In the genomic region with DNA sequence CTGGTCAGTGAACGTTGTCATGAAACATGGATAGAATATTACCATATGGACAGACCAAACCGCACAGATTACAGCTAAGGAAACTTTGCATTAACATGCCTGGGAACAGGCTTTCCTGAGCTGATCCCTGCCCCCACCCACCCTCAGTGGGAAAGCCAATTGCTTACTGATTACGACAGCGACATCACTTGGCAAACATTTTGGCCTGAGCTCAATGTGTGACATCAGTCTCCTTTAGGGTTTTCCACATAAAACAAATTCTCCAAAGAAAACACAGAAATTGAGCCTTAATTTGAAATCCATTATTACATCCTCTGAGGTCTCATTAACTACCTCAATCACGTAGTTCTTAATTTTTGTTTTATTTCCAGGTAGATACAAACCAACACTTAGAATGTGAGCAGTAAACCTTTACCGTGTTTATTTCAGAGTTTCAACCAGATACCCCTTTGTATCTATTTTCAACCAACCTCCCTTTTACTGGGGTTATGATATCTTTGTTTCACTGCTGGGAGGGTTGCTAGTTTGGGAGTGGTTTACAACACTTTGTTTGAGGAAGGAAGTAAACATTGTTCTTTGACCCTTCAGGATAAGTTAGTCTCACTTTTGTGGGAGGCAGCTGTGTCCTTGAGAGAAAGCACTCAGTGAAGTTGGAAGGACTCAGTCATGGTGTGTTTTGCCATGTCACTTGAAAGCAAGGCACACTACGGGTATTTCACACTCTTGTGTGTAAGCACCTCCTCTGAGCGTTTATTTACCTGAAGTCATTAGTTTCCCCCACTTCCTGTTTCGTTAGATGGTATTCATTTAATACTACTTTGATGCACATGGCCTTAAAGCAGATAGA, we compare ENCODE assay signal across 1 cellular context.
TF ChIP-seq lines count a peak whose summit lies in the region.

No MANE protein-coding gene starts in this region.

TF ChIP-seq in HepG2, 621 proteins besides CTCF, POLR2A, EP300 and RAD21 (continued from another document and continues in another):
- TF ChIP-seq ARNT2 (CRISPR knock-in tag; IDR thresholded peaks at IDR 0.05; ENCODE audit: low read depth) (no peak), SP1 (IDR thresholded peaks at IDR 0.05) (no peak), SP1 (CRISPR knock-in tag; IDR thresholded peaks at IDR 0.05) (0 out of 2 replicates have a peak, but pooled peaks have one; percentile 6), TSC22D2 (CRISPR knock-in tag; IDR thresholded peaks at IDR 0.05; ENCODE audit: borderline replicate concordance) (no peak), ZNF709 (CRISPR knock-in tag; IDR thresholded peaks at IDR 0.05) (peak; percentile 63; the same call in 1 of the 2 replicates), RORA (CRISPR knock-in tag; IDR thresholded peaks at IDR 0.05) (0 out of 2 replicates have a peak, but pooled peaks have one; percentile 73), TBP (CRISPR knock-in tag; IDR thresholded peaks at IDR 0.05) (no peak), CHD2 (IDR thresholded peaks at IDR 0.05; ENCODE audit: low read depth, low read length) (no peak; the same call in 1 of the 2 replicates), ZNF143 (CRISPR knock-in tag; IDR thresholded peaks at IDR 0.05) (no peak), ZNF354B (CRISPR knock-in tag; IDR thresholded peaks at IDR 0.05) (no peak), ZFP36L2 (CRISPR knock-in tag; IDR thresholded peaks at IDR 0.05) (no peak), FOXK2 (IDR thresholded peaks at IDR 0.05) (peak; percentile 69; the same call in 1 of the 2 replicates), ZNF713 (CRISPR knock-in tag; IDR thresholded peaks at IDR 0.05) (no peak), ZNF616 (CRISPR knock-in tag; IDR thresholded peaks at IDR 0.05; ENCODE audit: low read depth) (no peak), MAFG (CRISPR knock-in tag; IDR thresholded peaks at IDR 0.05) (peak; percentile 90), ZNF451 (CRISPR knock-in tag; IDR thresholded peaks at IDR 0.05) (no peak), FOXK1 (CRISPR knock-in tag; IDR thresholded peaks at IDR 0.05; ENCODE audit: borderline replicate concordance, low read depth) (peak; percentile 69; the same call in 1 of the 2 replicates), TCF12 (IDR thresholded peaks at IDR 0.05) (no peak), TCF12 (CRISPR knock-in tag; IDR thresholded peaks at IDR 0.05) (no peak), ZNF773 (CRISPR knock-in tag; IDR thresholded peaks at IDR 0.05; ENCODE audit: borderline replicate concordance) (no peak), FOSL2 (CRISPR knock-in tag; IDR thresholded peaks at IDR 0.05) (peak; percentile 82), EZH2 (conservative IDR thresholded peaks at IDR 0.05; ENCODE audit: low read depth, low read length) (no peak), ZNF572 (CRISPR knock-in tag; IDR thresholded peaks at IDR 0.05) (no peak), TAF1 (CRISPR knock-in tag; IDR thresholded peaks at IDR 0.05) (no peak; the same call in 1 of the 2 replicates), ZFP36 (IDR thresholded peaks at IDR 0.05; ENCODE audit: borderline replicate concordance, low read depth, low read length, partially characterized antibody) (no peak), DPF2 (CRISPR knock-in tag; IDR thresholded peaks at IDR 0.05; ENCODE audit: borderline replicate concordance, low read depth) (peak; percentile 85)
- TF ChIP-seq, protein P1, sequence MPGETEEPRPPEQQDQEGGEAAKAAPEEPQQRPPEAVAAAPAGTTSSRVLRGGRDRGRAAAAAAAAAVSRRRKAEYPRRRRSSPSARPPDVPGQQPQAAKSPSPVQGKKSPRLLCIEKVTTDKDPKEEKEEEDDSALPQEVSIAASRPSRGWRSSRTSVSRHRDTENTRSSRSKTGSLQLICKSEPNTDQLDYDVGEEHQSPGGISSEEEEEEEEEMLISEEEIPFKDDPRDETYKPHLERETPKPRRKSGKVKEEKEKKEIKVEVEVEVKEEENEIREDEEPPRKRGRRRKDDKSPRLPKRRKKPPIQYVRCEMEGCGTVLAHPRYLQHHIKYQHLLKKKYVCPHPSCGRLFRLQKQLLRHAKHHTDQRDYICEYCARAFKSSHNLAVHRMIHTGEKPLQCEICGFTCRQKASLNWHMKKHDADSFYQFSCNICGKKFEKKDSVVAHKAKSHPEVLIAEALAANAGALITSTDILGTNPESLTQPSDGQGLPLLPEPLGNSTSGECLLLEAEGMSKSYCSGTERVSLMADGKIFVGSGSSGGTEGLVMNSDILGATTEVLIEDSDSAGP (CRISPR knock-in tag; IDR thresholded peaks at IDR 0.05; ENCODE audit: borderline replicate concordance) = peak; percentile 37; the same call in 1 of the 2 replicates
- TF ChIP-seq, protein P2, sequence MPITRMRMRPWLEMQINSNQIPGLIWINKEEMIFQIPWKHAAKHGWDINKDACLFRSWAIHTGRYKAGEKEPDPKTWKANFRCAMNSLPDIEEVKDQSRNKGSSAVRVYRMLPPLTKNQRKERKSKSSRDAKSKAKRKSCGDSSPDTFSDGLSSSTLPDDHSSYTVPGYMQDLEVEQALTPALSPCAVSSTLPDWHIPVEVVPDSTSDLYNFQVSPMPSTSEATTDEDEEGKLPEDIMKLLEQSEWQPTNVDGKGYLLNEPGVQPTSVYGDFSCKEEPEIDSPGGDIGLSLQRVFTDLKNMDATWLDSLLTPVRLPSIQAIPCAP (CRISPR knock-in tag; IDR thresholded peaks at IDR 0.05; ENCODE audit: low read depth) = no peak
- TF ChIP-seq, protein P3, sequence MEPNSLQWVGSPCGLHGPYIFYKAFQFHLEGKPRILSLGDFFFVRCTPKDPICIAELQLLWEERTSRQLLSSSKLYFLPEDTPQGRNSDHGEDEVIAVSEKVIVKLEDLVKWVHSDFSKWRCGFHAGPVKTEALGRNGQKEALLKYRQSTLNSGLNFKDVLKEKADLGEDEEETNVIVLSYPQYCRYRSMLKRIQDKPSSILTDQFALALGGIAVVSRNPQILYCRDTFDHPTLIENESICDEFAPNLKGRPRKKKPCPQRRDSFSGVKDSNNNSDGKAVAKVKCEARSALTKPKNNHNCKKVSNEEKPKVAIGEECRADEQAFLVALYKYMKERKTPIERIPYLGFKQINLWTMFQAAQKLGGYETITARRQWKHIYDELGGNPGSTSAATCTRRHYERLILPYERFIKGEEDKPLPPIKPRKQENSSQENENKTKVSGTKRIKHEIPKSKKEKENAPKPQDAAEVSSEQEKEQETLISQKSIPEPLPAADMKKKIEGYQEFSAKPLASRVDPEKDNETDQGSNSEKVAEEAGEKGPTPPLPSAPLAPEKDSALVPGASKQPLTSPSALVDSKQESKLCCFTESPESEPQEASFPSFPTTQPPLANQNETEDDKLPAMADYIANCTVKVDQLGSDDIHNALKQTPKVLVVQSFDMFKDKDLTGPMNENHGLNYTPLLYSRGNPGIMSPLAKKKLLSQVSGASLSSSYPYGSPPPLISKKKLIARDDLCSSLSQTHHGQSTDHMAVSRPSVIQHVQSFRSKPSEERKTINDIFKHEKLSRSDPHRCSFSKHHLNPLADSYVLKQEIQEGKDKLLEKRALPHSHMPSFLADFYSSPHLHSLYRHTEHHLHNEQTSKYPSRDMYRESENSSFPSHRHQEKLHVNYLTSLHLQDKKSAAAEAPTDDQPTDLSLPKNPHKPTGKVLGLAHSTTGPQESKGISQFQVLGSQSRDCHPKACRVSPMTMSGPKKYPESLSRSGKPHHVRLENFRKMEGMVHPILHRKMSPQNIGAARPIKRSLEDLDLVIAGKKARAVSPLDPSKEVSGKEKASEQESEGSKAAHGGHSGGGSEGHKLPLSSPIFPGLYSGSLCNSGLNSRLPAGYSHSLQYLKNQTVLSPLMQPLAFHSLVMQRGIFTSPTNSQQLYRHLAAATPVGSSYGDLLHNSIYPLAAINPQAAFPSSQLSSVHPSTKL (CRISPR knock-in tag; IDR thresholded peaks at IDR 0.05) = peak; percentile 95
- TF ChIP-seq, protein P4, sequence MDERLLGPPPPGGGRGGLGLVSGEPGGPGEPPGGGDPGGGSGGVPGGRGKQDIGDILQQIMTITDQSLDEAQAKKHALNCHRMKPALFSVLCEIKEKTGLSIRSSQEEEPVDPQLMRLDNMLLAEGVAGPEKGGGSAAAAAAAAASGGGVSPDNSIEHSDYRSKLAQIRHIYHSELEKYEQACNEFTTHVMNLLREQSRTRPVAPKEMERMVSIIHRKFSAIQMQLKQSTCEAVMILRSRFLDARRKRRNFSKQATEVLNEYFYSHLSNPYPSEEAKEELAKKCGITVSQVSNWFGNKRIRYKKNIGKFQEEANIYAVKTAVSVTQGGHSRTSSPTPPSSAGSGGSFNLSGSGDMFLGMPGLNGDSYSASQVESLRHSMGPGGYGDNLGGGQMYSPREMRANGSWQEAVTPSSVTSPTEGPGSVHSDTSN (CRISPR knock-in tag; IDR thresholded peaks at IDR 0.05) = peak; percentile 20; the same call in 1 of the 2 replicates
- TF ChIP-seq, protein P5, sequence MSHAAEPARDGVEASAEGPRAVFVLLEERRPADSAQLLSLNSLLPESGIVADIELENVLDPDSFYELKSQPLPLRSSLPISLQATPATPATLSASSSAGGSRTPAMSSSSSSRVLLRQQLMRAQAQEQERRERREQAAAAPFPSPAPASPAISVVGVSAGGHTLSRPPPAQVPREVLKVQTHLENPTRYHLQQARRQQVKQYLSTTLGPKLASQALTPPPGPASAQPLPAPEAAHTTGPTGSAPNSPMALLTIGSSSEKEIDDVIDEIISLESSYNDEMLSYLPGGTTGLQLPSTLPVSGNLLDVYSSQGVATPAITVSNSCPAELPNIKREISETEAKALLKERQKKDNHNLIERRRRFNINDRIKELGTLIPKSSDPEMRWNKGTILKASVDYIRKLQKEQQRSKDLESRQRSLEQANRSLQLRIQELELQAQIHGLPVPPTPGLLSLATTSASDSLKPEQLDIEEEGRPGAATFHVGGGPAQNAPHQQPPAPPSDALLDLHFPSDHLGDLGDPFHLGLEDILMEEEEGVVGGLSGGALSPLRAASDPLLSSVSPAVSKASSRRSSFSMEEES (CRISPR knock-in tag; IDR thresholded peaks at IDR 0.05) = peak; percentile 72
- TF ChIP-seq, protein P6, sequence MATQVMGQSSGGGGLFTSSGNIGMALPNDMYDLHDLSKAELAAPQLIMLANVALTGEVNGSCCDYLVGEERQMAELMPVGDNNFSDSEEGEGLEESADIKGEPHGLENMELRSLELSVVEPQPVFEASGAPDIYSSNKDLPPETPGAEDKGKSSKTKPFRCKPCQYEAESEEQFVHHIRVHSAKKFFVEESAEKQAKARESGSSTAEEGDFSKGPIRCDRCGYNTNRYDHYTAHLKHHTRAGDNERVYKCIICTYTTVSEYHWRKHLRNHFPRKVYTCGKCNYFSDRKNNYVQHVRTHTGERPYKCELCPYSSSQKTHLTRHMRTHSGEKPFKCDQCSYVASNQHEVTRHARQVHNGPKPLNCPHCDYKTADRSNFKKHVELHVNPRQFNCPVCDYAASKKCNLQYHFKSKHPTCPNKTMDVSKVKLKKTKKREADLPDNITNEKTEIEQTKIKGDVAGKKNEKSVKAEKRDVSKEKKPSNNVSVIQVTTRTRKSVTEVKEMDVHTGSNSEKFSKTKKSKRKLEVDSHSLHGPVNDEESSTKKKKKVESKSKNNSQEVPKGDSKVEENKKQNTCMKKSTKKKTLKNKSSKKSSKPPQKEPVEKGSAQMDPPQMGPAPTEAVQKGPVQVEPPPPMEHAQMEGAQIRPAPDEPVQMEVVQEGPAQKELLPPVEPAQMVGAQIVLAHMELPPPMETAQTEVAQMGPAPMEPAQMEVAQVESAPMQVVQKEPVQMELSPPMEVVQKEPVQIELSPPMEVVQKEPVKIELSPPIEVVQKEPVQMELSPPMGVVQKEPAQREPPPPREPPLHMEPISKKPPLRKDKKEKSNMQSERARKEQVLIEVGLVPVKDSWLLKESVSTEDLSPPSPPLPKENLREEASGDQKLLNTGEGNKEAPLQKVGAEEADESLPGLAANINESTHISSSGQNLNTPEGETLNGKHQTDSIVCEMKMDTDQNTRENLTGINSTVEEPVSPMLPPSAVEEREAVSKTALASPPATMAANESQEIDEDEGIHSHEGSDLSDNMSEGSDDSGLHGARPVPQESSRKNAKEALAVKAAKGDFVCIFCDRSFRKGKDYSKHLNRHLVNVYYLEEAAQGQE (IDR thresholded peaks at IDR 0.05; ENCODE audit: borderline replicate concordance in 1 of 2, low read depth in 1 of 2, low read length in 2 of 2) = peak in 1 of 2 experiments; percentile 78; a peak in 1 of 4 replicates
- TF ChIP-seq, protein P7, sequence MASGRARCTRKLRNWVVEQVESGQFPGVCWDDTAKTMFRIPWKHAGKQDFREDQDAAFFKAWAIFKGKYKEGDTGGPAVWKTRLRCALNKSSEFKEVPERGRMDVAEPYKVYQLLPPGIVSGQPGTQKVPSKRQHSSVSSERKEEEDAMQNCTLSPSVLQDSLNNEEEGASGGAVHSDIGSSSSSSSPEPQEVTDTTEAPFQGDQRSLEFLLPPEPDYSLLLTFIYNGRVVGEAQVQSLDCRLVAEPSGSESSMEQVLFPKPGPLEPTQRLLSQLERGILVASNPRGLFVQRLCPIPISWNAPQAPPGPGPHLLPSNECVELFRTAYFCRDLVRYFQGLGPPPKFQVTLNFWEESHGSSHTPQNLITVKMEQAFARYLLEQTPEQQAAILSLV (CRISPR knock-in tag; IDR thresholded peaks at IDR 0.05; ENCODE audit: borderline replicate concordance) = no peak; the same call in 1 of the 2 replicates
- TF ChIP-seq, protein P8, sequence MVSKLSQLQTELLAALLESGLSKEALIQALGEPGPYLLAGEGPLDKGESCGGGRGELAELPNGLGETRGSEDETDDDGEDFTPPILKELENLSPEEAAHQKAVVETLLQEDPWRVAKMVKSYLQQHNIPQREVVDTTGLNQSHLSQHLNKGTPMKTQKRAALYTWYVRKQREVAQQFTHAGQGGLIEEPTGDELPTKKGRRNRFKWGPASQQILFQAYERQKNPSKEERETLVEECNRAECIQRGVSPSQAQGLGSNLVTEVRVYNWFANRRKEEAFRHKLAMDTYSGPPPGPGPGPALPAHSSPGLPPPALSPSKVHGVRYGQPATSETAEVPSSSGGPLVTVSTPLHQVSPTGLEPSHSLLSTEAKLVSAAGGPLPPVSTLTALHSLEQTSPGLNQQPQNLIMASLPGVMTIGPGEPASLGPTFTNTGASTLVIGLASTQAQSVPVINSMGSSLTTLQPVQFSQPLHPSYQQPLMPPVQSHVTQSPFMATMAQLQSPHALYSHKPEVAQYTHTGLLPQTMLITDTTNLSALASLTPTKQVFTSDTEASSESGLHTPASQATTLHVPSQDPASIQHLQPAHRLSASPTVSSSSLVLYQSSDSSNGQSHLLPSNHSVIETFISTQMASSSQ (IDR thresholded peaks at IDR 0.05; ENCODE audit: low read depth) = peak; percentile 67; the same call in 1 of the 2 replicates
- TF ChIP-seq, protein P8 (CRISPR knock-in tag; IDR thresholded peaks at IDR 0.05; ENCODE audit: borderline replicate concordance) = peak; percentile 75; the same call in 1 of the 2 replicates
- TF ChIP-seq, protein P9, sequence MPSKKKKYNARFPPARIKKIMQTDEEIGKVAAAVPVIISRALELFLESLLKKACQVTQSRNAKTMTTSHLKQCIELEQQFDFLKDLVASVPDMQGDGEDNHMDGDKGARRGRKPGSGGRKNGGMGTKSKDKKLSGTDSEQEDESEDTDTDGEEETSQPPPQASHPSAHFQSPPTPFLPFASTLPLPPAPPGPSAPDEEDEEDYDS (CRISPR knock-in tag; IDR thresholded peaks at IDR 0.05) = peak; percentile 78
